Comparison of ENCODE assay signal across 1 cellular context in genomic region chr9:33109097-33109496, GRCh38.
TF ChIP-seq lines count a peak whose summit lies in the region.

No MANE protein-coding gene starts in this region.

TF ChIP-seq in GM12878, 131 proteins besides CTCF, POLR2A, EP300 and RAD21:
- TF ChIP-seq IRF5 (IDR thresholded peaks at IDR 0.05; ENCODE audit: borderline replicate concordance): no peak
- no peak for TF ChIP-seq ZNF384 (IDR thresholded peaks at IDR 0.05; ENCODE audit: borderline replicate concordance, low read depth, low read length)
- no peak for TF ChIP-seq STAT3 (IDR thresholded peaks at IDR 0.05; ENCODE audit: low read depth, low read length)
- TF ChIP-seq CBX3 (IDR thresholded peaks at IDR 0.05; ENCODE audit: borderline replicate concordance, low read depth): no peak
- TF ChIP-seq POLR2AphosphoS2 (IDR thresholded peaks at IDR 0.05; ENCODE audit: low read depth, low read length): no peak
- TF ChIP-seq EZH2 (IDR thresholded peaks at IDR 0.05; ENCODE audit: borderline replicate concordance, control insufficient read depth, low read depth, low read length): no peak
- no peak for TF ChIP-seq MEF2A (IDR thresholded peaks at IDR 0.05; ENCODE audit: insufficient read depth, low read depth, low read length)
- no peak for TF ChIP-seq IRF3 (IDR thresholded peaks at IDR 0.05)
- TF ChIP-seq PAX5 (IDR thresholded peaks at IDR 0.05; ENCODE audit: borderline replicate concordance, low read depth, low read length): no peak
TF ChIP-seq in GM12878: peak in this region for 0.
